In genomic region chr15:63597033-63597790, GRCh38 we compare ENCODE assay signal across 10 cellular contexts. TPM values are rescaled to one million over a fixed set of nuclear protein-coding genes. Genes with fewer than 3 reads are reported as not detected.
DNase-seq lines count a peak whose midpoint lies in the region; ATAC-seq and TF ChIP-seq lines count a peak whose summit lies in the region.
"Had no signal": no experiment of that assay in that cellular context is flagged by ENCODE, and none has a peak within 500 bp of the region (broad histone marks: within the 10 kb centered on the region; RNA-seq: fewer than 3 reads in every experiment).

A gene with protein sequence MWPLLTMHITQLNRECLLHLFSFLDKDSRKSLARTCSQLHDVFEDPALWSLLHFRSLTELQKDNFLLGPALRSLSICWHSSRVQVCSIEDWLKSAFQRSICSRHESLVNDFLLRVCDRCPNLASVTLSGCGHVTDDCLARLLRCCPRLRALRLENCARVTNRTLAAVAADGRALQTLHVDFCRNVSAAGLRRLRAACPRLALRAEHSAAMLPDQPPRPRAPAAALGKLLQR (plus strand): TSS chr15:63597387. CDS start chr15:63597393, 6 bp downstream.

- H3K27ac Mint-ChIP-seq in activated naive CD4-positive, alpha-beta T cell treated with anti-CD3 and anti-CD28 coated beads, Interleukin-2, amount 10 ng/mL, durations not matched to agents 7 days and 5 days = peak within 1 kb of the TSS; percentile 33
- H3K27ac Mint-ChIP-seq in brain = peak within 1 kb of the TSS; percentile 83 to 96 (median 93)

- no peak within 1 kb of the TSS for H3K4me3 Mint-ChIP-seq in activated naive CD4-positive, alpha-beta T cell treated with anti-CD3 and anti-CD28 coated beads, Interleukin-2, amount 10 ng/mL, durations not matched to agents 7 days and 5 days
- H3K4me3 Mint-ChIP-seq in brain = peak within 1 kb of the TSS in 3 of 5 experiments; percentile 4 to 87 (median 78)

- peaks cover 30% of the 10 kb centered on the region for H3K36me3 Mint-ChIP-seq in activated naive CD4-positive, alpha-beta T cell treated with anti-CD3 and anti-CD28 coated beads, Interleukin-2, amount 10 ng/mL, durations not matched to agents 7 days and 5 days
- peaks cover 16% of the 10 kb centered on the region for H3K36me3 Mint-ChIP-seq in brain

- peaks cover 68% of the 10 kb centered on the region for H3K4me1 Mint-ChIP-seq in activated naive CD4-positive, alpha-beta T cell treated with anti-CD3 and anti-CD28 coated beads, Interleukin-2, amount 10 ng/mL, durations not matched to agents 7 days and 5 days
- H3K4me1 Mint-ChIP-seq in brain = peaks cover 64% of the 10 kb centered on the region

- no peaks in the 10 kb centered on the region for H3K9me3 Mint-ChIP-seq in activated naive CD4-positive, alpha-beta T cell treated with anti-CD3 and anti-CD28 coated beads, Interleukin-2, amount 10 ng/mL, durations not matched to agents 7 days and 5 days
- peaks cover 0 to 6% (median 0%) of the 10 kb centered on the region in 5 experiments for H3K9me3 Mint-ChIP-seq in brain

- peaks cover 6% of the 10 kb centered on the region for H3K27me3 Mint-ChIP-seq in activated naive CD4-positive, alpha-beta T cell treated with anti-CD3 and anti-CD28 coated beads, Interleukin-2, amount 10 ng/mL, durations not matched to agents 7 days and 5 days
- no peaks in the 10 kb centered on the region for H3K27me3 Mint-ChIP-seq in brain

- DNase-seq in activated naive CD4-positive, alpha-beta T cell treated with anti-CD3 and anti-CD28 coated beads, Interleukin-2, amount 10 ng/mL, durations not matched to agents 7 days and 5 days = no peak
- no peak for DNase-seq in activated naive CD4-positive, alpha-beta T cell treated with Interleukin-2 at 50 U/mL for 16 hours
- peak; percentile 60 for DNase-seq in mucosa of gallbladder (ENCODE audit: low spot score)
- peak; percentile 65 for DNase-seq in ureter (ENCODE audit: low spot score)
- no peak for DNase-seq in stimulated activated CD4-positive, alpha-beta T cell treated with anti-CD3 and anti-CD28 coated beads, Interleukin-4, amount 100 ng/mL, for 4 hours
- DNase-seq: stimulated activated CD4-positive, alpha-beta T cell treated with anti-CD3 and anti-CD28 coated beads, Interleukin-15, amount 100 ng/mL, for 24 hours had no signal

- no peak for TF ChIP-seq CTCF in brain (conservative IDR thresholded peaks at IDR 0.05)

- CTCF ChIA-PET in activated naive CD4-positive, alpha-beta T cell treated with anti-CD3 and anti-CD28 coated beads, Interleukin-2, amount 10 ng/mL, durations not matched to agents 7 days and 5 days (lab: Charles Lee) = interaction anchor here (0.8 to 3.5 kb wide), 3 partner anchors 43 to 130 kb away, joined by 3 to 22 read pairs (median 15); no protein-coding TSS in a partner anchor

- ATAC-seq in HG03108 (IDR thresholded peaks at IDR 0.05; ENCODE audit: unreplicated experiment) (no peak), GM21528 (IDR thresholded peaks at IDR 0.05; ENCODE audit: low FRiP score, unreplicated experiment) (no peak)
- ATAC-seq: Panc1 had no signal

RNA-seq across cellular contexts. Expression of the gene that starts here (rescaled TPM):
- polyA plus RNA-seq in brain (ENCODE audit: insufficient read depth, low read depth, low replicate concordance) = 1.5 TPM
- total RNA-seq in mucosa of gallbladder (58.4 TPM), ureter (13.3 TPM)

Comparison
In these comparisons a context has a peak if more than half of its experiments do, and no peak if none do; other contexts are left out.
1. DNase-seq: peak in mucosa of gallbladder (single experiment) and ureter (single experiment); none in activated naive CD4-positive, alpha-beta T cell treated with anti-CD3 and anti-CD28 coated beads, Interleukin-2, amount 10 ng/mL, durations not matched to agents 7 days and 5 days (single experiment), activated naive CD4-positive, alpha-beta T cell treated with Interleukin-2 at 50 U/mL for 16 hours (single experiment) and stimulated activated CD4-positive, alpha-beta T cell treated with anti-CD3 and anti-CD28 coated beads, Interleukin-4, amount 100 ng/mL, for 4 hours (0 of 2).